ENCODE assay signal across 11 cellular contexts in genomic region chr4:26780524-26780923, GRCh38.
A peak's percentile ranks its signal among the peaks of the same experiment; 100 is the strongest.
DNase-seq lines count a peak whose midpoint lies in the region; ATAC-seq and TF ChIP-seq lines count a peak whose summit lies in the region.
"Had no signal": no experiment of that assay in that cellular context is flagged by ENCODE, and none has a peak within 500 bp of the region (broad histone marks: within the 10 kb centered on the region; RNA-seq: fewer than 3 reads in every experiment).

No MANE protein-coding gene starts in this region.

- ATAC-seq in GM19351 (IDR thresholded peaks at IDR 0.05; ENCODE audit: unreplicated experiment) (peak; percentile 96), HG03064 (IDR thresholded peaks at IDR 0.05; ENCODE audit: low read depth, unreplicated experiment) (peak; percentile 96)

- peak overlapping the region in 14 of 21 experiments; percentile 3 to 71 (median 42) for H3K27ac ChIP-seq in skin epidermis
- H3K27ac ChIP-seq: ovary, vagina had no signal

- H3K36me3 Mint-ChIP-seq in type B pancreatic cell, result no peaks in the 10 kb centered on the region

- no peak overlapping the region for H3K4me3 ChIP-seq in skin epidermis
- H3K4me3 ChIP-seq: ovary, vagina had no signal

- peak; percentile 70 for DNase-seq in SKM-1 treated with dmso at 0.1 percent for 144 hours (lab: John Stamatoyannopoulos, UW; ENCODE audit: unreplicated experiment)
- DNase-seq in A172 (ENCODE audit: low spot score), result no peak
- no peak for DNase-seq in type B pancreatic cell (ENCODE audit: extremely low spot score, unreplicated experiment)
- no peak for DNase-seq in KG1 (lab: John Stamatoyannopoulos, UW)
- DNase-seq: GOT3, ovary, T-helper 2 cell had no signal

- H3K9me3 Mint-ChIP-seq in type B pancreatic cell, result no peaks in the 10 kb centered on the region

- no peak overlapping the region for H3K4me3 Mint-ChIP-seq in type B pancreatic cell

- no peak overlapping the region for H3K27ac Mint-ChIP-seq in type B pancreatic cell

- H3K4me1 Mint-ChIP-seq in type B pancreatic cell (ENCODE audit: unreplicated experiment), result peaks cover 8% of the 10 kb centered on the region

- no peaks in the 10 kb centered on the region for H3K27me3 Mint-ChIP-seq in type B pancreatic cell

- TF ChIP-seq CTCF in type B pancreatic cell (conservative IDR thresholded peaks at IDR 0.05), result no peak
